7 cellular contexts compared by ENCODE assay signal in genomic region chr6:69866351-69867074, GRCh38. TPM values are rescaled to one million over a fixed set of nuclear protein-coding genes. Genes with fewer than 3 reads are reported as not detected.
A peak's percentile ranks its signal among the peaks of the same experiment; 100 is the strongest.
DNase-seq lines count a peak whose midpoint lies in the region; ATAC-seq and TF ChIP-seq lines count a peak whose summit lies in the region.

TSS of gene COL19A1 (plus strand) at chr6:69866556. CDS start at chr6:69879568, 13,012 bp downstream.

- DNase-seq in NCI-H345 treated with DMSO at 0.1 percent for 48 hours (lab: John Stamatoyannopoulos, UW; ENCODE audit: unreplicated experiment) = peak; percentile 59
- DNase-seq in activated effector memory CD4-positive, alpha-beta T cell treated with Interleukin-2 at 50 U/mL for 16 hours = peak; percentile 17
- DNase-seq in cardiac muscle cell (ENCODE audit: low read depth in 1 of 2, low spot score in 1 of 2) = peak in 1 of 2 donors; percentile 51
- peak; percentile 74 for DNase-seq in posterior vena cava (ENCODE audit: low spot score)
- DNase-seq in NCI-H226 = no peak

- H3K36me3 ChIP-seq in cardiac muscle cell = no peaks in the 10 kb centered on the region

- ATAC-seq in GM18520 (IDR thresholded peaks at IDR 0.05; ENCODE audit: unreplicated experiment) = peak; percentile 29
- ATAC-seq in HG02623 (IDR thresholded peaks at IDR 0.05; ENCODE audit: unreplicated experiment) = peak; percentile 53

- TF ChIP-seq CTCF in cardiac muscle cell (IDR thresholded peaks at IDR 0.05; ENCODE audit: low read depth, low read length) = no peak

- H3K4me3 ChIP-seq in cardiac muscle cell = peak within 1 kb of the TSS; percentile 50

- H3K9me3 ChIP-seq in cardiac muscle cell (ENCODE audit: low read depth) = no peaks in the 10 kb centered on the region

- H3K27ac ChIP-seq in cardiac muscle cell = no peak within 1 kb of the TSS

- intact Hi-C loops in posterior vena cava (cut with DNase I) = no loop called here

- no peaks in the 10 kb centered on the region for H3K4me1 ChIP-seq in cardiac muscle cell (ENCODE audit: low read depth)

- peaks cover 49% of the 10 kb centered on the region for H3K27me3 ChIP-seq in cardiac muscle cell

RNA-seq across cellular contexts. Expression of gene COL19A1, which starts in this region (rescaled TPM):
- total RNA-seq in cardiac muscle cell = 0.11 and 0.27 TPM in 2 replicates
- 0.10 TPM in 1 of 2 replicates, not detected in the other for polyA plus RNA-seq in cardiac muscle cell
- under 1 TPM; 0.14 to 0.46 TPM for total RNA-seq in posterior vena cava

Comparison
In these comparisons a context has a peak if more than half of its experiments do, and no peak if none do; other contexts are left out.
1. Peak in DNase-seq in posterior vena cava; RNA of the gene not detected or under 1 TPM.